8 cellular contexts compared by ENCODE assay signal in genomic region chr7:137953692-137954470, GRCh38. TPM values are rescaled to one million over a fixed set of nuclear protein-coding genes. Genes with fewer than 3 reads are reported as not detected.
DNase-seq lines count a peak whose midpoint lies in the region; ATAC-seq, FAIRE-seq and TF ChIP-seq lines count a peak whose summit lies in the region.

No MANE protein-coding gene starts in this region.

- H3K36me3 ChIP-seq in H1 (ENCODE audit: control insufficient read depth in 2 of 4, insufficient read depth in 4 of 4, low read length in 3 of 4) (peaks cover 0 to 3% (median 0%) of the 10 kb centered on the region in 4 experiments; a peak in 1 of 8 replicates), pancreas (no peaks in the 10 kb centered on the region)

- no peak overlapping the region for H3K18ac ChIP-seq in H1 (ENCODE audit: extremely low read depth, low read length)

- no peak overlapping the region for H2AFZ ChIP-seq in H1 (ENCODE audit: low read length)

- H3K4me3 ChIP-seq in H1 (ENCODE audit: extremely low read depth in 1 of 4, insufficient read depth in 2 of 4, low read depth in 3 of 4, low read length in 4 of 4) (peak overlapping the region in 1 of 4 experiments; percentile 37; a peak in 3 of 8 replicates), pancreas (no peak overlapping the region)

- H3K9me3 ChIP-seq in H1 (ENCODE audit: insufficient read depth in 2 of 2, low read depth in 1 of 2, low read length in 1 of 2) (no peaks in the 10 kb centered on the region), pancreas (no peaks in the 10 kb centered on the region)

- no peak overlapping the region for H2BK20ac ChIP-seq in H1 (ENCODE audit: low read length)

- no peak overlapping the region for H2AK5ac ChIP-seq in H1 (ENCODE audit: low read depth, low read length)

- H3K27ac Mint-ChIP-seq in activated CD8-positive, alpha-beta memory T cell treated with anti-CD3 and anti-CD28 coated beads, Interleukin-2, amount 10 ng/mL, durations not matched to agents 7 days and 5 days: no peak overlapping the region

- no peak overlapping the region for H4K5ac ChIP-seq in H1 (ENCODE audit: insufficient read length, low read depth, low read length)

- no peak for TF ChIP-seq EP300 in H1 (IDR thresholded peaks at IDR 0.05; ENCODE audit: borderline replicate concordance in 1 of 2, low read depth in 2 of 2, low read length in 2 of 2)

- H4K20me1 ChIP-seq in H1 (replicated peaks in 1 of 2; ENCODE audit: control insufficient read depth in 1 of 2, insufficient read depth in 2 of 2, low read length in 2 of 2): peaks cover 0 to 4% of the 10 kb centered on the region in 2 experiments

- H3K23ac ChIP-seq in H1 (ENCODE audit: insufficient read length): no peak overlapping the region

- H3K27ac ChIP-seq in H1 (ENCODE audit: low read depth, low read length) (peak overlapping the region; percentile 76), pancreas (peak overlapping the region in 2 of 4 donors; percentile 30 to 34)

- H4K91ac ChIP-seq in H1 (replicated peaks; ENCODE audit: insufficient read length, low read length): no peak overlapping the region

- TF ChIP-seq RAD21 in H1 (IDR thresholded peaks at IDR 0.05 in 1 of 2, conservative IDR thresholded peaks at IDR 0.05 in 1 of 2; ENCODE audit: low read depth in 2 of 2, low read length in 2 of 2): no peak

- H3K4me3 Mint-ChIP-seq in activated CD8-positive, alpha-beta memory T cell treated with anti-CD3 and anti-CD28 coated beads, Interleukin-2, amount 10 ng/mL, durations not matched to agents 7 days and 5 days: no peak overlapping the region

- no peak for TF ChIP-seq POLR2A in H1 (IDR thresholded peaks at IDR 0.05; ENCODE audit: control extremely low read depth in 1 of 2, low read depth in 2 of 2, low read length in 2 of 2)

- no peak overlapping the region for H3K4ac ChIP-seq in H1 (replicated peaks; ENCODE audit: insufficient read length, low read depth, low read length)

- H3K4me2 ChIP-seq in H1 (ENCODE audit: insufficient read depth in 1 of 2, low read depth in 2 of 2, low read length in 2 of 2): peak overlapping the region; percentile 48 to 55; a peak in 3 of 4 replicates

- ATAC-seq in GM21717 (IDR thresholded peaks at IDR 0.05; ENCODE audit: unreplicated experiment) (peak; percentile 68), pancreas (peak; percentile 49 to 65 (median 61)), GM19467 (IDR thresholded peaks at IDR 0.05; ENCODE audit: unreplicated experiment) (no peak)
- no peak for ATAC-seq in activated CD8-positive, alpha-beta memory T cell treated with anti-CD3 and anti-CD28 coated beads, Interleukin-2, amount 10 ng/mL, durations not matched to agents 7 days and 5 days

- peaks cover 0 to 63% of the 10 kb centered on the region in 2 experiments; a peak in 3 of 4 replicates for H3K79me2 ChIP-seq in H1 (ENCODE audit: control insufficient read depth in 1 of 2, insufficient read depth in 2 of 2, low read length in 2 of 2)

- no peaks in the 10 kb centered on the region for H3K36me3 Mint-ChIP-seq in activated CD8-positive, alpha-beta memory T cell treated with anti-CD3 and anti-CD28 coated beads, Interleukin-2, amount 10 ng/mL, durations not matched to agents 7 days and 5 days

- no peaks in the 10 kb centered on the region for H3K23me2 ChIP-seq in H1 (ENCODE audit: low read depth, low read length)

- TF ChIP-seq CTCF in H1 (IDR thresholded peaks at IDR 0.05; ENCODE audit: control extremely low read depth in 1 of 3, insufficient read depth in 1 of 3, low read depth in 1 of 3, low read length in 3 of 3) (no peak), pancreas (IDR thresholded peaks at IDR 0.05) (no peak)

- H2BK120ac ChIP-seq in H1 (replicated peaks; ENCODE audit: low read depth, low read length): no peak overlapping the region

- H3K56ac ChIP-seq in H1 (replicated peaks; ENCODE audit: insufficient read length, low read depth, low read length): no peak overlapping the region

- 65% methylated on average over 6 of the region's 6 CpGs; no CpG with 5 or more reads in 1 of the 2 experiments for WGBS in H1 (ENCODE audit: extremely low coverage in 1 of 2, insufficient coverage in 1 of 2, insufficient read length in 1 of 2, insufficient replicate concordance in 2 of 2, low coverage in 1 of 2, low lambda C conversion rate in 2 of 2, missing lambda C conversion rate in 1 of 2), 2 experiments
- 23 to 24% methylated on average over 6 of the region's 6 CpGs for WGBS in pancreas, 2 donors

- peak overlapping the region in 2 of 4 experiments; percentile 3 to 29; a peak in 1 of 7 replicates for H3K9ac ChIP-seq in H1 (replicated peaks in 1 of 4; ENCODE audit: extremely low read depth in 1 of 4, low read depth in 3 of 4, low read length in 3 of 4)

- H3K14ac ChIP-seq in H1 (ENCODE audit: insufficient read length): no peak overlapping the region

- intact Hi-C loops in pancreas (cut with DNase I): no loop called here

- H3K27me3 Mint-ChIP-seq in activated CD8-positive, alpha-beta memory T cell treated with anti-CD3 and anti-CD28 coated beads, Interleukin-2, amount 10 ng/mL, durations not matched to agents 7 days and 5 days: no peaks in the 10 kb centered on the region

- H4K8ac ChIP-seq in H1 (ENCODE audit: extremely low read depth, insufficient read depth, low read length): no peak overlapping the region

- POLR2A ChIA-PET in H1 (lab: Charles Lee; ENCODE audit: partially characterized antibody): interaction anchor here (0.9 to 1.3 kb wide), 2 partner anchors 19 to 47 kb away, joined by 3 read pairs; no protein-coding TSS in a partner anchor

- no peaks in the 10 kb centered on the region for H3K4me1 Mint-ChIP-seq in activated CD8-positive, alpha-beta memory T cell treated with anti-CD3 and anti-CD28 coated beads, Interleukin-2, amount 10 ng/mL, durations not matched to agents 7 days and 5 days

- CTCF ChIA-PET in H1 (lab: Charles Lee; ENCODE audit: partially characterized antibody): interaction anchor here (0.8 to 1.5 kb wide), 4 partner anchors 30 to 55 kb away, joined by 3 to 5 read pairs (median 4); no protein-coding TSS in a partner anchor
- CTCF ChIA-PET in activated CD8-positive, alpha-beta memory T cell treated with anti-CD3 and anti-CD28 coated beads, Interleukin-2, amount 10 ng/mL, durations not matched to agents 7 days and 5 days (lab: Charles Lee): interaction anchor here (0.6 to 0.9 kb wide), 2 partner anchors 48 to 297 kb away, joined by 3 read pairs; no protein-coding TSS in a partner anchor

- peaks cover 4 to 20% (median 12%) of the 10 kb centered on the region in 4 experiments; a peak in 6 of 7 replicates for H3K4me1 ChIP-seq in H1 (replicated peaks in 1 of 4; ENCODE audit: control insufficient read depth in 3 of 4, insufficient read depth in 4 of 4, low read length in 3 of 4)
- peaks cover 28 to 38% (median 33%) of the 10 kb centered on the region in 3 donors for H3K4me1 ChIP-seq in pancreas

- no peaks in the 10 kb centered on the region for H3K27me3 ChIP-seq in H1 (replicated peaks in 1 of 4; ENCODE audit: control insufficient read depth in 3 of 4, extremely low read depth in 1 of 4, insufficient read depth in 3 of 4, low read length in 3 of 4)
- no peaks in the 10 kb centered on the region for H3K27me3 ChIP-seq in pancreas

- peak; percentile 47 to 49 for DNase-seq in NCI-H524 (lab: John Stamatoyannopoulos, UW)
- DNase-seq in H1 (ENCODE audit: low read depth in 1 of 2, low spot score in 2 of 2): no peak
- DNase-seq in pancreas: no peak
- DNase-seq in stimulated activated CD4-positive, alpha-beta T cell treated with anti-CD3 and anti-CD28 coated beads, Interleukin-15, amount 100 ng/mL, for 24 hours: no peak
- no peak for DNase-seq in stimulated activated CD8-positive, alpha-beta memory T cell treated with anti-CD3 and anti-CD28 coated beads, Interleukin-4, amount 100 ng/mL, for 48 hours
- DNase-seq in activated CD8-positive, alpha-beta memory T cell treated with anti-CD3 and anti-CD28 coated beads, Interleukin-2, amount 10 ng/mL, durations not matched to agents 7 days and 5 days: no peak

- H2BK5ac ChIP-seq in H1 (ENCODE audit: low read depth, low read length): no peak overlapping the region

- H3K9me3 Mint-ChIP-seq in activated CD8-positive, alpha-beta memory T cell treated with anti-CD3 and anti-CD28 coated beads, Interleukin-2, amount 10 ng/mL, durations not matched to agents 7 days and 5 days (ENCODE audit: low read depth): no peaks in the 10 kb centered on the region

- FAIRE-seq in H1 (lab: Jason Lieb, UNC) (no peak), pancreas (lab: Jason Lieb, UNC) (no peak)

- H2BK12ac ChIP-seq in H1 (ENCODE audit: low read depth, low read length): no peak overlapping the region; the same call in 1 of the 2 replicates

- no peak overlapping the region for H2BK15ac ChIP-seq in H1 (ENCODE audit: low read length)

- H3K79me1 ChIP-seq in H1 (ENCODE audit: low read depth, low read length): peaks cover 3% of the 10 kb centered on the region

TF ChIP-seq in H1, 55 proteins besides CTCF, POLR2A, EP300 and RAD21 (continues in another document):
- TF ChIP-seq KDM5A (IDR thresholded peaks at IDR 0.05; ENCODE audit: low read length): no peak
- TF ChIP-seq SP4 (IDR thresholded peaks at IDR 0.05; ENCODE audit: low read length): no peak
- TF ChIP-seq SIRT6 (IDR thresholded peaks at IDR 0.05; ENCODE audit: low read length): no peak
- no peak for TF ChIP-seq TAF1 (IDR thresholded peaks at IDR 0.05; ENCODE audit: low read depth, low read length)
- no peak for TF ChIP-seq HDAC2 (IDR thresholded peaks at IDR 0.05; ENCODE audit: borderline replicate concordance in 1 of 2, low read depth in 2 of 2, low read length in 2 of 2)
- no peak for TF ChIP-seq BACH1 (IDR thresholded peaks at IDR 0.05; ENCODE audit: low read length)
- no peak for TF ChIP-seq POU5F1 (IDR thresholded peaks at IDR 0.05; ENCODE audit: low read depth, low read length)
- no peak for TF ChIP-seq RBBP5 (IDR thresholded peaks at IDR 0.05; ENCODE audit: borderline replicate concordance, low read depth, low read length)
- TF ChIP-seq NRF1 (IDR thresholded peaks at IDR 0.05; ENCODE audit: low read depth, low read length): no peak
- no peak for TF ChIP-seq YY1 (IDR thresholded peaks at IDR 0.05; ENCODE audit: low read depth, low read length)
- TF ChIP-seq TAF7 (optimal IDR thresholded peaks at IDR 0.05; ENCODE audit: borderline replicate concordance, low read depth, low read length): no peak

RNA-seq across cellular contexts. Expression of gene CREB3L2, which starts 48.0 kb away (rescaled TPM):
- 48.3 and 51.9 TPM in 2 replicates for total RNA-seq in H1 (2021; fragmentation: NEBNext Ultra II Directional; extraction: Animal tissue kit (Norgen Biotek cat#: 25700))
- polyA plus RNA-seq in H1 (2011; rRNA removed) (14.4 and 16.5 TPM in 2 replicates), pancreas (10 to 100 TPM in 1 of 2 donors, 1 to 10 TPM in 1; 6.6 to 10.4 TPM)
- polyA plus RNA-seq in H1 (2011; cell fraction: cytosol; rRNA removed): 12.2 TPM
- 21.2 TPM for polyA plus RNA-seq in H1 (2011; cell fraction: nucleus; rRNA removed)
- polyA plus RNA-seq in H1 (2012, experiment 1 of 2): 12.1 to 15.9 TPM (median 14.9 TPM) in 4 replicates
- 2.5 TPM for polyA plus RNA-seq in H1 (2012, experiment 2 of 2)
- polyA plus RNA-seq in H1 (2013, experiment 1 of 2): 22.8 TPM
- polyA plus RNA-seq in H1 (2013, experiment 2 of 2): 25.6 TPM
- polyA minus RNA-seq in H1 (2011; rRNA and poly(A)+ RNA removed): 33.3 and 34.7 TPM in 2 replicates
- 19.2 TPM for polyA minus RNA-seq in H1 (2011; cell fraction: cytosol; rRNA and poly(A)+ RNA removed)
- polyA minus RNA-seq in H1 (2011; cell fraction: nucleus; rRNA and poly(A)+ RNA removed): 74.4 TPM
- total RNA-seq in pancreas: 10 to 100 TPM; 21.3 to 38.4 (median 32.3) TPM
- total RNA-seq in activated CD8-positive, alpha-beta memory T cell treated with anti-CD3 and anti-CD28 coated beads, Interleukin-2, amount 10 ng/mL, durations not matched to agents 7 days and 5 days: 10 to 100 TPM; 24.0 to 29.0 TPM

Comparison
In these comparisons a context has a peak if more than half of its experiments do, and no peak if none do; other contexts are left out.
1. ATAC-seq: peak in GM21717 (single experiment) and pancreas (4 of 4); none in GM19467 (single experiment) and activated CD8-positive, alpha-beta memory T cell treated with anti-CD3 and anti-CD28 coated beads, Interleukin-2, amount 10 ng/mL, durations not matched to agents 7 days and 5 days (single experiment).
2. DNase-seq: peak in NCI-H524 (2 of 2); none in H1 (0 of 2), pancreas (0 of 6), stimulated activated CD4-positive, alpha-beta T cell treated with anti-CD3 and anti-CD28 coated beads, Interleukin-15, amount 100 ng/mL, for 24 hours (single experiment), stimulated activated CD8-positive, alpha-beta memory T cell treated with anti-CD3 and anti-CD28 coated beads, Interleukin-4, amount 100 ng/mL, for 48 hours (single experiment) and activated CD8-positive, alpha-beta memory T cell treated with anti-CD3 and anti-CD28 coated beads, Interleukin-2, amount 10 ng/mL, durations not matched to agents 7 days and 5 days (single experiment).